ENCODE assay signal across 19 cellular contexts in the genomic region with DNA sequence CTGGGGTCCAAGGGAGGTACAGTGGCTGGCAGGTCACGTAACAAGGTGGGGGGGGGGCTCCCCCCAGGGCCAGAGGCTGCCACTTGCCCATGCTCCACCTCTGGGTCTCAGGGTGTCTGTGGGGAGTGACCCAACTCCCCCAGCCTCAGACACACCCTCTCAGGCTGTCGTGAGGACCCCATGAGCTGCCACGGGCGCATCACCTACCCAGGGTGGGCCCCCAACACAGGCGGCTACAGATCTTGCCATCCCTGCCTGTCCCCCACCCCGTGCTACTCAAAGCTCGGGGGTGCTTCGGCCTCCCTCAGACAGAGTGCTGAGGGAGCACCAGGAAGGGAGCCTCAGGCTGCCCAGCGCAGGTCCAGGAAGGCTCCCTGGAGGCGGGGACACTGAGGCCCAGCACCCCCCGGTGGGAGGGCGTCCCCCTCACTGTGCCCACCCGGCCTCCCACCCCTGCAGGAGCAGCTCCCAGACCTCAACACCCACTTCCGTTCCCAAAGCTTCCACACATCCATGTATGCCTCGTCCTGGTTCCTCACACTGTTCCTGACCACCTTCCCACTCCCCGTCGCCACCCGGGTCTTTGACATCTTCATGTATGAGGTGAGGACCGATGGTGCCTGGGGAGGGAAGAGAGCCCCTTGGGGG. TPM values are rescaled to one million over a fixed set of nuclear protein-coding genes. Genes with fewer than 3 reads are reported as not detected.
DNase-seq lines count a peak whose midpoint lies in the region; ATAC-seq and TF ChIP-seq lines count a peak whose summit lies in the region.
"Had no signal": no experiment of that assay in that cellular context is flagged by ENCODE, and none has a peak within 500 bp of the region (broad histone marks: within the 10 kb centered on the region; RNA-seq: fewer than 3 reads in every experiment).

No MANE protein-coding gene starts in this region.

- H3K27ac ChIP-seq in dorsolateral prefrontal cortex: peak overlapping the region; percentile 81 to 100 (median 97)
- H3K27ac ChIP-seq: HL-60 had no signal

- no peak overlapping the region for H3K4me3 ChIP-seq in dorsolateral prefrontal cortex

- ATAC-seq in stimulated activated naive CD8-positive, alpha-beta T cell treated with anti-CD3 and anti-CD28 coated beads, Interleukin-15, amount 100 ng/mL, for 72 hours: peak; percentile 12
- no peak for ATAC-seq in stimulated activated naive CD8-positive, alpha-beta T cell treated with anti-CD3 and anti-CD28 coated beads, Interleukin-15, Interleukin-2, amounts not matched to agents 100 U/mL and 50 U/mL, for 24 hours
- ATAC-seq in GM21737 (IDR thresholded peaks at IDR 0.05; ENCODE audit: unreplicated experiment) (no peak), GM21367 (IDR thresholded peaks at IDR 0.05; ENCODE audit: unreplicated experiment) (no peak)
- ATAC-seq: PC-3 had no signal

- DNase-seq in stimulated activated naive CD8-positive, alpha-beta T cell treated with anti-CD3 and anti-CD28 coated beads, Interleukin-15, amount 100 ng/mL, for 72 hours: no peak
- no peak for DNase-seq in stimulated activated naive CD8-positive, alpha-beta T cell treated with anti-CD3 and anti-CD28 coated beads, Interleukin-15, Interleukin-2, amounts not matched to agents 100 U/mL and 50 U/mL, for 24 hours
- no peak for DNase-seq in dorsolateral prefrontal cortex
- DNase-seq in neural crest cell (ENCODE audit: low read depth, low spot score): no peak
- no peak for DNase-seq in COR-L47 (lab: John Stamatoyannopoulos, UW)
- DNase-seq: Calu3; CD4-positive, alpha-beta memory T cell; GF-D8; NCI-H1417 treated with DMSO at 0.1 percent for 48 hours; NCI-H1930; NCI-H226; NCI-H524; PC-3; RPMI8226 had no signal

- TF ChIP-seq CTCF in dorsolateral prefrontal cortex (IDR thresholded peaks at IDR 0.05 in 54 of 56, conservative IDR thresholded peaks at IDR 0.05 in 2 of 56; ENCODE audit: low read depth in 1 of 56, partially characterized antibody in 56 of 56) (no peak), neural crest cell (conservative IDR thresholded peaks at IDR 0.05) (no peak)

- no peaks in the 10 kb centered on the region for H3K27me3 ChIP-seq in dorsolateral prefrontal cortex

- H3K9me3 Mint-ChIP-seq in stimulated activated naive CD8-positive, alpha-beta T cell treated with anti-CD3 and anti-CD28 coated beads, Interleukin-15, amount 100 ng/mL, for 72 hours: no peaks in the 10 kb centered on the region
- no peaks in the 10 kb centered on the region for H3K9me3 Mint-ChIP-seq in neural crest cell
- H3K9me3 Mint-ChIP-seq: CD4-positive, alpha-beta memory T cell had no signal

- no peaks in the 10 kb centered on the region for H3K36me3 Mint-ChIP-seq in neural crest cell (ENCODE audit: low read depth)
- H3K36me3 Mint-ChIP-seq: CD4-positive, alpha-beta memory T cell had no signal

- no peak overlapping the region for H3K4me3 Mint-ChIP-seq in stimulated activated naive CD8-positive, alpha-beta T cell treated with anti-CD3 and anti-CD28 coated beads, Interleukin-15, amount 100 ng/mL, for 72 hours
- H3K4me3 Mint-ChIP-seq in neural crest cell: no peak overlapping the region
- H3K4me3 Mint-ChIP-seq: CD4-positive, alpha-beta memory T cell had no signal

- H3K27ac Mint-ChIP-seq in stimulated activated naive CD8-positive, alpha-beta T cell treated with anti-CD3 and anti-CD28 coated beads, Interleukin-15, amount 100 ng/mL, for 72 hours: peak overlapping the region in 1 of 2 donors; percentile 42
- peak overlapping the region; percentile 78 for H3K27ac Mint-ChIP-seq in neural crest cell (ENCODE audit: unreplicated experiment)
- H3K27ac Mint-ChIP-seq: CD4-positive, alpha-beta memory T cell had no signal

- peaks cover 12% of the 10 kb centered on the region for H3K4me1 Mint-ChIP-seq in stimulated activated naive CD8-positive, alpha-beta T cell treated with anti-CD3 and anti-CD28 coated beads, Interleukin-15, amount 100 ng/mL, for 72 hours
- H3K4me1 Mint-ChIP-seq in neural crest cell: peaks cover 11% of the 10 kb centered on the region

- peaks cover 14% of the 10 kb centered on the region for H3K27me3 Mint-ChIP-seq in stimulated activated naive CD8-positive, alpha-beta T cell treated with anti-CD3 and anti-CD28 coated beads, Interleukin-15, amount 100 ng/mL, for 72 hours
- peaks cover 9% of the 10 kb centered on the region for H3K27me3 Mint-ChIP-seq in neural crest cell (ENCODE audit: low read depth)
- H3K27me3 Mint-ChIP-seq: CD4-positive, alpha-beta memory T cell had no signal

- intact Hi-C loops in dorsolateral prefrontal cortex (cut with DNase I): loop anchor here (5.0 kb wide), 2 partner anchors 51 to 71 kb away; a partner anchor contains a TSS

RNA-seq across cellular contexts. Expression of a gene that starts 21.1 kb away (rescaled TPM):
- total RNA-seq in dorsolateral prefrontal cortex (10 to 100 TPM; 47.6 to 92.0 (median 62.5) TPM), neural crest cell (17.8 and 19.5 TPM in 2 replicates)

RNA-seq across cellular contexts. Expression of a gene that starts 23.1 kb away (rescaled TPM):
- 10 to 100 TPM; 15.0 to 72.0 (median 46.3) TPM for total RNA-seq in dorsolateral prefrontal cortex
- 20.9 and 21.8 TPM in 2 replicates for total RNA-seq in neural crest cell
- total RNA-seq: H4, M059J had no signal

RNA-seq across cellular contexts. Expression of a gene that starts 37.2 kb away (rescaled TPM):
- total RNA-seq in dorsolateral prefrontal cortex (under 1 TPM in 4 of 120 experiments, not detected in 116; 0.15 to 0.20 (median 0.18) TPM), neural crest cell (0.51 and 1.0 TPM in 2 replicates)
- total RNA-seq: CD4-positive, alpha-beta memory T cell had no signal

RNA-seq across cellular contexts. Expression of a gene that starts 52.6 kb away (rescaled TPM):
- total RNA-seq in dorsolateral prefrontal cortex: 10 to 100 TPM; 28.0 to 51.9 (median 39.4) TPM
- 48.1 and 50.7 TPM in 2 replicates for total RNA-seq in neural crest cell
